Comparison of ENCODE assay signal across 1 cellular context in the genomic region with DNA sequence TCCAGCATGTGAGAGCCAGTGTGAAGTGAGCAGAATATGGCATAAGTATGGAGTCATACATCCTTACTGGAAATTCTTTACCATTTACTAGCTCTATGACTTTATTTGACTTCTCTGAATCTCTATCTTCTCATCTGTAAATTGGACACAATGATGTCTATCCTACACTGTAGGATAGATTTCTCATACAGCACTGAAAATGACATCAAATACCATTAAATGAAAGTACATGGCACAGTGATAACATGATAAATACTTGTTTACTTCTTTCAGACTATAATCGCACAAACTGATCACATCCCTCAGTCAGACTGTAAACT.
TF ChIP-seq lines count a peak whose summit lies in the region.

No MANE protein-coding gene starts in this region.

TF ChIP-seq in GM23338, 12 proteins besides CTCF, POLR2A, EP300 and RAD21 (continued from another document):
- TF ChIP-seq, protein P1, sequence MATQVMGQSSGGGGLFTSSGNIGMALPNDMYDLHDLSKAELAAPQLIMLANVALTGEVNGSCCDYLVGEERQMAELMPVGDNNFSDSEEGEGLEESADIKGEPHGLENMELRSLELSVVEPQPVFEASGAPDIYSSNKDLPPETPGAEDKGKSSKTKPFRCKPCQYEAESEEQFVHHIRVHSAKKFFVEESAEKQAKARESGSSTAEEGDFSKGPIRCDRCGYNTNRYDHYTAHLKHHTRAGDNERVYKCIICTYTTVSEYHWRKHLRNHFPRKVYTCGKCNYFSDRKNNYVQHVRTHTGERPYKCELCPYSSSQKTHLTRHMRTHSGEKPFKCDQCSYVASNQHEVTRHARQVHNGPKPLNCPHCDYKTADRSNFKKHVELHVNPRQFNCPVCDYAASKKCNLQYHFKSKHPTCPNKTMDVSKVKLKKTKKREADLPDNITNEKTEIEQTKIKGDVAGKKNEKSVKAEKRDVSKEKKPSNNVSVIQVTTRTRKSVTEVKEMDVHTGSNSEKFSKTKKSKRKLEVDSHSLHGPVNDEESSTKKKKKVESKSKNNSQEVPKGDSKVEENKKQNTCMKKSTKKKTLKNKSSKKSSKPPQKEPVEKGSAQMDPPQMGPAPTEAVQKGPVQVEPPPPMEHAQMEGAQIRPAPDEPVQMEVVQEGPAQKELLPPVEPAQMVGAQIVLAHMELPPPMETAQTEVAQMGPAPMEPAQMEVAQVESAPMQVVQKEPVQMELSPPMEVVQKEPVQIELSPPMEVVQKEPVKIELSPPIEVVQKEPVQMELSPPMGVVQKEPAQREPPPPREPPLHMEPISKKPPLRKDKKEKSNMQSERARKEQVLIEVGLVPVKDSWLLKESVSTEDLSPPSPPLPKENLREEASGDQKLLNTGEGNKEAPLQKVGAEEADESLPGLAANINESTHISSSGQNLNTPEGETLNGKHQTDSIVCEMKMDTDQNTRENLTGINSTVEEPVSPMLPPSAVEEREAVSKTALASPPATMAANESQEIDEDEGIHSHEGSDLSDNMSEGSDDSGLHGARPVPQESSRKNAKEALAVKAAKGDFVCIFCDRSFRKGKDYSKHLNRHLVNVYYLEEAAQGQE (IDR thresholded peaks at IDR 0.05; ENCODE audit: unreplicated experiment): no peak
- TF ChIP-seq ZNF114 (CRISPR knock-in tag; IDR thresholded peaks at IDR 0.05): no peak
